22 cellular contexts compared by ENCODE assay signal in the genomic region with DNA sequence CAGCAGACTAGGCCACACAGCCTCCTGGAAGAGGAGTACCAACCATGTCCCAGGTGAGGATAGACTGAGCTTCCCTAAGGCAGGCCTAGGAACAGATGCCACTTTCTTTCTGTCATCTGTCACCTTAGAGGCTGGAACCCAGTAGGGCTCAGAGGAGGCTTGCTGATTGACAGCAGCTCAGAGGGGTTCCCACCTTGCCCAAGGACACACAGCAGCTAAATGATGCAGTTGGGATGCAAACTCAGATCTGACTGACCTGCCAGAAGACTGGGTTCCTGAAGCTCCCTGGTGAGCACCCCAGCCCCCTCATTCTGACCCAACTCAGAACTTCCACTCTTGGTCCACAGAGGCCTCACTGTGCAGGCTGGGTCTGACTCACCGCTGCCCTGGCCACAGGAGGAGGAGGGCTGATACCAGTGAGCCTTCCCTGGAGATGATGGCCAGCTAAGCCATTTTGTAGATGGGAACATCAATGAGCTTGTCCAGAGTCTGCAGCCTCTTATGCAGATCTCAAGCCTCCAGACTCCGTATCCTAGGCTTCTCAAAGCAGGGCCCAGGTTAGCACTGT. TPM values are rescaled to one million over a fixed set of nuclear protein-coding genes. Genes with fewer than 3 reads are reported as not detected.
A peak's percentile ranks its signal among the peaks of the same experiment; 100 is the strongest.
DNase-seq lines count a peak whose midpoint lies in the region; ATAC-seq, FAIRE-seq and TF ChIP-seq lines count a peak whose summit lies in the region.
"Had no signal": no experiment of that assay in that cellular context is flagged by ENCODE, and none has a peak within 500 bp of the region (broad histone marks: within the 10 kb centered on the region; RNA-seq: fewer than 3 reads in every experiment).

No MANE protein-coding gene starts in this region.

- H3K4me3 ChIP-seq in adipocyte (ENCODE audit: low read length) (no peak overlapping the region), kidney (ENCODE audit: low read length in 2 of 2) (no peak overlapping the region), thoracic aorta (no peak overlapping the region)
- H3K4me3 ChIP-seq: psoas muscle, vagina had no signal

- DNase-seq in activated effector memory CD4-positive, alpha-beta T cell treated with anti-CD3 and anti-CD28 coated beads, Interleukin-2, amount 50 U/mL, for 16 hours, result peak; percentile 44
- no peak for DNase-seq in activated effector memory CD4-positive, alpha-beta T cell treated with Interleukin-2 at 50 U/mL for 16 hours
- DNase-seq in adipocyte (ENCODE audit: low read depth), result peak; percentile 24
- DNase-seq in kidney, result peak; percentile 28
- peak; percentile 1 for DNase-seq in thoracic aorta (ENCODE audit: low spot score)
- DNase-seq in stimulated activated CD4-positive, alpha-beta T cell treated with anti-CD3 and anti-CD28 coated beads, Interleukin-2, amount 100 ng/mL, for 48 hours, result no peak
- no peak for DNase-seq in ACHN
- DNase-seq: activated naive CD4-positive, alpha-beta T cell treated with anti-CD3 and anti-CD28 coated beads, Interleukin-2, amount 50 U/mL, for 16 hours; GDM1; naive B cell; NCI-H1436 treated with DMSO at 0.1 percent for 48 hours; NCI-H345; stimulated activated CD4-positive, alpha-beta T cell treated with anti-CD3 and anti-CD28 coated beads, Interleukin-12 subunit alpha, Interleukin-12 subunit beta, amount 100 ng/mL, for 4 hours had no signal

- H3K27me3 ChIP-seq in adipocyte (replicated peaks; ENCODE audit: control insufficient read depth, insufficient read depth, low read length), result no peaks in the 10 kb centered on the region
- no peaks in the 10 kb centered on the region for H3K27me3 ChIP-seq in thoracic aorta (replicated peaks; ENCODE audit: insufficient read depth)
- H3K27me3 ChIP-seq: vagina had no signal

- TF ChIP-seq CTCF in kidney (IDR thresholded peaks at IDR 0.05; ENCODE audit: borderline replicate concordance, extremely low read depth, insufficient read depth) (no peak), thoracic aorta (IDR thresholded peaks at IDR 0.05) (no peak)

- peaks cover 28% of the 10 kb centered on the region for H3K4me1 ChIP-seq in adipocyte (ENCODE audit: control insufficient read depth, insufficient read depth, low read length)
- peaks cover 9% of the 10 kb centered on the region in 2 donors for H3K4me1 ChIP-seq in kidney (ENCODE audit: control insufficient read depth in 1 of 2, insufficient read depth in 1 of 2, low read depth in 1 of 2, low read length in 2 of 2)
- H3K4me1 ChIP-seq in thoracic aorta (ENCODE audit: control insufficient read depth in 1 of 2, low read depth in 2 of 2), result peaks cover 3 to 9% of the 10 kb centered on the region in 2 donors

- ATAC-seq in thoracic aorta (ENCODE audit: insufficient number of reproducible peaks, low FRiP score, low read depth) (no peak), HG03280 (IDR thresholded peaks at IDR 0.05; ENCODE audit: unreplicated experiment) (no peak)
- ATAC-seq: activated CD4-positive, CD25-positive, alpha-beta regulatory T cell treated with anti-CD3 and anti-CD28 coated beads, Interleukin-2, amount 50 U/mL, for 24 hours; psoas muscle had no signal

- H3K9ac ChIP-seq in adipocyte (ENCODE audit: low read length), result no peak overlapping the region
- no peak overlapping the region for H3K9ac ChIP-seq in kidney (ENCODE audit: low read length in 2 of 2)

- intact Hi-C loops in kidney (cut with DNase I), result no loop called here

- H3K36me3 ChIP-seq in adipocyte (ENCODE audit: control insufficient read depth, insufficient read depth, low read length, severe bottlenecking), result peaks cover 7% of the 10 kb centered on the region
- H3K36me3 ChIP-seq in kidney (ENCODE audit: control insufficient read depth in 1 of 2, insufficient read depth in 2 of 2, low read length in 2 of 2), result no peaks in the 10 kb centered on the region
- H3K36me3 ChIP-seq in thoracic aorta, result no peaks in the 10 kb centered on the region
- H3K36me3 ChIP-seq: vagina had no signal

- in situ Hi-C loops in ACHN (cut with HindIII; ENCODE audit: low pct_ligation_motif_present, low pct_unique_long_range_greater_than_20kb, low sequenced_read_pairs), result no loop called here

- H3K27ac ChIP-seq in kidney (ENCODE audit: low read depth in 2 of 2, low read length in 2 of 2), result no peak overlapping the region
- no peak overlapping the region for H3K27ac ChIP-seq in thoracic aorta
- H3K27ac ChIP-seq: psoas muscle, vagina had no signal

- FAIRE-seq in kidney (lab: Jason Lieb, UNC), result no peak
- FAIRE-seq: GM12892 had no signal

- peaks cover 6% of the 10 kb centered on the region for H3K9me3 ChIP-seq in adipocyte (ENCODE audit: control insufficient read depth, low read length)
- no peaks in the 10 kb centered on the region for H3K9me3 ChIP-seq in kidney (ENCODE audit: control insufficient read depth in 1 of 2, low read length in 2 of 2)
- H3K9me3 ChIP-seq in thoracic aorta, result no peaks in the 10 kb centered on the region
- H3K9me3 ChIP-seq: vagina had no signal

RNA-seq across cellular contexts. Expression of a gene that starts 14.0 kb away (rescaled TPM):
- total RNA-seq in kidney (36.0 TPM), thoracic aorta (10 to 100 TPM in 1 of 2 donors, 1 to 10 TPM in 1; 9.5 to 20.8 TPM)
- polyA plus RNA-seq in kidney (ENCODE audit: insufficient read depth, low read depth, low replicate concordance), result 20.0 TPM

RNA-seq across cellular contexts. Expression of a gene that starts 21.9 kb away (rescaled TPM):
- 1.8 TPM for total RNA-seq in kidney
- polyA plus RNA-seq in kidney (ENCODE audit: insufficient read depth, low read depth, low replicate concordance), result not detected
- total RNA-seq in thoracic aorta, result not detected
- total RNA-seq: A673, bronchial epithelial cell, H4, psoas muscle, vagina had no signal

RNA-seq across cellular contexts. Expression of a gene that starts 46.5 kb away (rescaled TPM):
- total RNA-seq in kidney, result not detected
- not detected for polyA plus RNA-seq in kidney (ENCODE audit: insufficient read depth, low read depth, low replicate concordance)
- total RNA-seq in thoracic aorta, result 1 to 10 TPM in 1 of 2 donors, not detected in 1; 1.4 TPM
- total RNA-seq: A673, H4, liver, vagina had no signal
- polyA plus RNA-seq: liver, psoas muscle had no signal

RNA-seq across cellular contexts. Expression of a gene that starts 47.3 kb away (rescaled TPM):
- total RNA-seq in kidney (10.7 TPM), thoracic aorta (10 to 100 TPM; 15.2 to 22.7 TPM)
- 6.1 TPM for polyA plus RNA-seq in kidney (ENCODE audit: insufficient read depth, low read depth, low replicate concordance)
- total RNA-seq: A673 had no signal

Comparison
In these comparisons a context has a peak if more than half of its experiments do, and no peak if none do; other contexts are left out.
1. DNase-seq: peak in activated effector memory CD4-positive, alpha-beta T cell treated with anti-CD3 and anti-CD28 coated beads, Interleukin-2, amount 50 U/mL, for 16 hours (single experiment), adipocyte (single experiment), kidney (single experiment) and thoracic aorta (single experiment); none in activated effector memory CD4-positive, alpha-beta T cell treated with Interleukin-2 at 50 U/mL for 16 hours (single experiment), stimulated activated CD4-positive, alpha-beta T cell treated with anti-CD3 and anti-CD28 coated beads, Interleukin-2, amount 100 ng/mL, for 48 hours (0 of 2) and ACHN (single experiment).